In the genomic region with DNA sequence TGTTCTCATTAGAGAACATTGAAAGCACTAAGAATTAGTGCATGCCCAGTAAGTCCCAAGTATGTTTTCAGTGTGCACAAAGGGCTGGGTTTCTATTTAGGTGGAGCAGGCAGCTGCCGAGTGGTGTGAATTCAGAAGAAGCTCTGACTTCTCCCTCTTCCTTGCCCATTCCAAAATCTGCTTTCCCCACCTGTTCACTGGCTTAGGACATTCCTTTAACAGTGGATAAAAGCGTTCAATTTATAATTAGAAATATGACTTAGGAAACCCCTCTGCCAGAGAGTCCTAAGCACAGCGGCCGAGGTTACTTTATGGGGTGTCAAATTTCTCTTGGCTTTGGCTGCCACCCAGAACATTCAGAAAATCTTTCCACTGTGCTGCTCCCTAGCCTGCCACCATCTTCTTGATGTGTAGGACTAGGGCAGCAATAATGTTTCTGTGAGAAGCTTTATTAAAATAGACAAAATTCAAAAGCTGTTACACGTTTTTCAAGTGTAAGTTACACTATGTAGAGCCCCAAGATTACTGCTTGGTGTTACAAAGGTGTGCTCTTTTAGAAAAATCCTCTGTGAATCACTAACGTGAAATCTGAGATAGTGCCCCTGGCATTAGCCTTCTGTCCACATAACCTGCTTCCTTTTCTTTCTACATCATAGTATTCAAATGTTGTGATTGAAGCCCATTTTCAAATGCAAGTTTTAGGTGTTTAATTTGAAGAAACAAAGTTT, we compare ENCODE assay signal across 8 cellular contexts.
DNase-seq lines count a peak whose midpoint lies in the region; ATAC-seq and TF ChIP-seq lines count a peak whose summit lies in the region.

No MANE protein-coding gene starts in this region.

- H3K9me2 ChIP-seq in PC-3 (replicated peaks; ENCODE audit: low read length) = no peaks in the 10 kb centered on the region

- H3K9ac ChIP-seq in PC-3 (ENCODE audit: low read length) = peak overlapping the region; percentile 26

- H3K4me3 ChIP-seq in HEK293 (ENCODE audit: low read depth, low read length) = peak overlapping the region; percentile 14
- peak overlapping the region; percentile 41 for H3K4me3 ChIP-seq in PC-3 (ENCODE audit: low read length)
- H3K4me3 ChIP-seq in fibroblast of villous mesenchyme (ENCODE audit: low read depth, low read length) = peak overlapping the region; percentile 33
- H3K4me3 ChIP-seq in skeletal muscle cell (ENCODE audit: low read depth, low read length) = peak overlapping the region; percentile 27
- peak overlapping the region in 13 of 59 donors; percentile 0 to 33 (median 23) for H3K4me3 ChIP-seq in dorsolateral prefrontal cortex
- peak overlapping the region in 1 of 2 donors; percentile 50 for H3K4me3 ChIP-seq in ascending aorta

- POLR2A ChIA-PET in HEK293 (lab: Yijun Ruan, JAX) = no interaction called here
- POLR2A ChIA-PET in PC-3 (lab: Charles Lee; ENCODE audit: unreplicated experiment) = no interaction called here

- CTCF ChIA-PET in HEK293 (lab: Yijun Ruan, JAX) (interaction anchor here (0.6 to 1.1 kb wide), 3 partner anchors 12 to 567 kb away, joined by 3 to 4 read pairs (median 3); no protein-coding TSS in a partner anchor), PC-3 (lab: Charles Lee) (no interaction called here)

- H4K20me1 ChIP-seq in PC-3 (ENCODE audit: low read length) = no peaks in the 10 kb centered on the region

- BruUV-seq in PC-3 (replicated peaks; lab: Mats Ljungman, UMichigan) = no TSS peak

- no peaks in the 10 kb centered on the region for H3K9me3 ChIP-seq in HEK293 (ENCODE audit: control insufficient read depth, insufficient read depth, low read depth, low read length)
- no peaks in the 10 kb centered on the region for H3K9me3 ChIP-seq in PC-3 (ENCODE audit: low read length)
- no peaks in the 10 kb centered on the region for H3K9me3 ChIP-seq in ascending aorta

- peak; percentile 71 for DNase-seq in PC-3
- peak; percentile 74 for DNase-seq in fibroblast of villous mesenchyme (ENCODE audit: low read depth)
- peak; percentile 59 for DNase-seq in skeletal muscle cell (ENCODE audit: low read depth)
- DNase-seq in dorsolateral prefrontal cortex = no peak
- no peak for DNase-seq in C1 segment of cervical spinal cord (lab: John Stamatoyannopoulos, UW)
- DNase-seq in ascending aorta (ENCODE audit: low spot score in 2 of 2) = no peak
- DNase-seq in activated T-cell treated with anti-CD3 and anti-CD28 coated beads, Interleukin-2, amount 50 U/mL, for 1 hour = no peak

- H3K27me3 ChIP-seq in PC-3 (ENCODE audit: low read length) = no peaks in the 10 kb centered on the region
- H3K27me3 ChIP-seq in dorsolateral prefrontal cortex = no peaks in the 10 kb centered on the region
- H3K27me3 ChIP-seq in ascending aorta = no peaks in the 10 kb centered on the region

- H3K27ac ChIP-seq in HEK293 (ENCODE audit: extremely low read depth, low read depth, low read length) (no peak overlapping the region), PC-3 (ENCODE audit: low read length) (peak overlapping the region; percentile 78), dorsolateral prefrontal cortex (no peak overlapping the region), ascending aorta (peak overlapping the region in 1 of 2 donors; percentile 9)

- H3K4me1 ChIP-seq in HEK293 (ENCODE audit: control insufficient read depth, insufficient read depth, low read length) = 0 out of 2 replicates have a peak, but pooled peaks cover 3% of the 10 kb centered on the region
- H3K4me1 ChIP-seq in PC-3 (ENCODE audit: insufficient read depth, low read length) = peaks cover 28% of the 10 kb centered on the region
- no peaks in the 10 kb centered on the region for H3K4me1 ChIP-seq in ascending aorta

- peak overlapping the region; percentile 75 for H2AFZ ChIP-seq in PC-3 (ENCODE audit: low read length)

- TF ChIP-seq CTCF in HEK293 (tag by site-specific recombination; IDR thresholded peaks at IDR 0.05) = no peak
- TF ChIP-seq CTCF in PC-3 (conservative IDR thresholded peaks at IDR 0.05; ENCODE audit: low read depth, low read length) = no peak
- no peak for TF ChIP-seq CTCF in fibroblast of villous mesenchyme (IDR thresholded peaks at IDR 0.05; ENCODE audit: insufficient read depth, low read depth, low read length)
- no peak for TF ChIP-seq CTCF in dorsolateral prefrontal cortex (IDR thresholded peaks at IDR 0.05 in 54 of 56, conservative IDR thresholded peaks at IDR 0.05 in 2 of 56; ENCODE audit: low read depth in 1 of 56, partially characterized antibody in 56 of 56)
- no peak for TF ChIP-seq CTCF in ascending aorta (IDR thresholded peaks at IDR 0.05)

- peak; percentile 86 for ATAC-seq in PC-3

- peak overlapping the region; percentile 76 for H3K4me2 ChIP-seq in PC-3 (ENCODE audit: low read length)

- intact Hi-C loops in PC-3 (cut with micrococcal nuclease) (loop anchor here (2.0 kb wide), 1 partner anchor 37 kb away; no protein-coding TSS in a partner anchor), dorsolateral prefrontal cortex (cut with DNase I) (no loop called here), ascending aorta (cut with DNase I) (no loop called here)

- no peaks in the 10 kb centered on the region for H3K79me2 ChIP-seq in PC-3 (ENCODE audit: low read length)

- no peaks in the 10 kb centered on the region for H3K36me3 ChIP-seq in HEK293 (ENCODE audit: control insufficient read depth in 2 of 2, insufficient read depth in 1 of 2, low read length in 2 of 2)
- no peaks in the 10 kb centered on the region for H3K36me3 ChIP-seq in PC-3 (ENCODE audit: low read depth, low read length)
- H3K36me3 ChIP-seq in ascending aorta = no peaks in the 10 kb centered on the region

- no peaks in the 10 kb centered on the region for H3F3A ChIP-seq in PC-3 (ENCODE audit: low read length, unreplicated experiment)

TF ChIP-seq in HEK293, 187 proteins besides CTCF, POLR2A, EP300 and RAD21 (continues in another document):
- peak; percentile 44; the same call in 1 of the 2 replicates for TF ChIP-seq ZXDB (tag by site-specific recombination; IDR thresholded peaks at IDR 0.05)
- no peak for TF ChIP-seq ZNF391 (tag by site-specific recombination; IDR thresholded peaks at IDR 0.05; ENCODE audit: borderline replicate concordance, low read depth)
- TF ChIP-seq ZNF596 (tag by site-specific recombination; IDR thresholded peaks at IDR 0.05) = no peak
- peak; percentile 44; the same call in 1 of the 2 replicates for TF ChIP-seq ZNF600 (tag by site-specific recombination; IDR thresholded peaks at IDR 0.05)
- TF ChIP-seq MYNN (tag by site-specific recombination; IDR thresholded peaks at IDR 0.05; ENCODE audit: borderline replicate concordance) = no peak
- TF ChIP-seq ZNF501 (tag by site-specific recombination; IDR thresholded peaks at IDR 0.05) = 0 out of 2 replicates have a peak, but pooled peaks have one; percentile 24
- TF ChIP-seq HOXC10 (CRISPR knock-in tag; IDR thresholded peaks at IDR 0.05) = no peak
- TF ChIP-seq, protein P1, sequence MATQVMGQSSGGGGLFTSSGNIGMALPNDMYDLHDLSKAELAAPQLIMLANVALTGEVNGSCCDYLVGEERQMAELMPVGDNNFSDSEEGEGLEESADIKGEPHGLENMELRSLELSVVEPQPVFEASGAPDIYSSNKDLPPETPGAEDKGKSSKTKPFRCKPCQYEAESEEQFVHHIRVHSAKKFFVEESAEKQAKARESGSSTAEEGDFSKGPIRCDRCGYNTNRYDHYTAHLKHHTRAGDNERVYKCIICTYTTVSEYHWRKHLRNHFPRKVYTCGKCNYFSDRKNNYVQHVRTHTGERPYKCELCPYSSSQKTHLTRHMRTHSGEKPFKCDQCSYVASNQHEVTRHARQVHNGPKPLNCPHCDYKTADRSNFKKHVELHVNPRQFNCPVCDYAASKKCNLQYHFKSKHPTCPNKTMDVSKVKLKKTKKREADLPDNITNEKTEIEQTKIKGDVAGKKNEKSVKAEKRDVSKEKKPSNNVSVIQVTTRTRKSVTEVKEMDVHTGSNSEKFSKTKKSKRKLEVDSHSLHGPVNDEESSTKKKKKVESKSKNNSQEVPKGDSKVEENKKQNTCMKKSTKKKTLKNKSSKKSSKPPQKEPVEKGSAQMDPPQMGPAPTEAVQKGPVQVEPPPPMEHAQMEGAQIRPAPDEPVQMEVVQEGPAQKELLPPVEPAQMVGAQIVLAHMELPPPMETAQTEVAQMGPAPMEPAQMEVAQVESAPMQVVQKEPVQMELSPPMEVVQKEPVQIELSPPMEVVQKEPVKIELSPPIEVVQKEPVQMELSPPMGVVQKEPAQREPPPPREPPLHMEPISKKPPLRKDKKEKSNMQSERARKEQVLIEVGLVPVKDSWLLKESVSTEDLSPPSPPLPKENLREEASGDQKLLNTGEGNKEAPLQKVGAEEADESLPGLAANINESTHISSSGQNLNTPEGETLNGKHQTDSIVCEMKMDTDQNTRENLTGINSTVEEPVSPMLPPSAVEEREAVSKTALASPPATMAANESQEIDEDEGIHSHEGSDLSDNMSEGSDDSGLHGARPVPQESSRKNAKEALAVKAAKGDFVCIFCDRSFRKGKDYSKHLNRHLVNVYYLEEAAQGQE (tag by site-specific recombination; IDR thresholded peaks at IDR 0.05) = no peak
- TF ChIP-seq, protein P2, sequence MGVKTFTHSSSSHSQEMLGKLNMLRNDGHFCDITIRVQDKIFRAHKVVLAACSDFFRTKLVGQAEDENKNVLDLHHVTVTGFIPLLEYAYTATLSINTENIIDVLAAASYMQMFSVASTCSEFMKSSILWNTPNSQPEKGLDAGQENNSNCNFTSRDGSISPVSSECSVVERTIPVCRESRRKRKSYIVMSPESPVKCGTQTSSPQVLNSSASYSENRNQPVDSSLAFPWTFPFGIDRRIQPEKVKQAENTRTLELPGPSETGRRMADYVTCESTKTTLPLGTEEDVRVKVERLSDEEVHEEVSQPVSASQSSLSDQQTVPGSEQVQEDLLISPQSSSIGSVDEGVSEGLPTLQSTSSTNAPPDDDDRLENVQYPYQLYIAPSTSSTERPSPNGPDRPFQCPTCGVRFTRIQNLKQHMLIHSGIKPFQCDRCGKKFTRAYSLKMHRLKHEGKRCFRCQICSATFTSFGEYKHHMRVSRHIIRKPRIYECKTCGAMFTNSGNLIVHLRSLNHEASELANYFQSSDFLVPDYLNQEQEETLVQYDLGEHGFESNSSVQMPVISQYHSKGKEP (tag by site-specific recombination; IDR thresholded peaks at IDR 0.05) = no peak
- TF ChIP-seq GLI4 (tag by site-specific recombination; IDR thresholded peaks at IDR 0.05) = no peak
- no peak for TF ChIP-seq ZNF692 (tag by site-specific recombination; IDR thresholded peaks at IDR 0.05)

Comparison
In these comparisons a context has a peak if more than half of its experiments do, and no peak if none do; other contexts are left out.
1. DNase-seq: peak in PC-3 (single experiment), fibroblast of villous mesenchyme (single experiment) and skeletal muscle cell (single experiment); none in dorsolateral prefrontal cortex (0 of 10), C1 segment of cervical spinal cord (0 of 14), ascending aorta (0 of 2) and activated T-cell treated with anti-CD3 and anti-CD28 coated beads, Interleukin-2, amount 50 U/mL, for 1 hour (single experiment).